Comparison of ENCODE assay signal across 9 cellular contexts in genomic region chr18:36419913-36420531, GRCh38.
DNase-seq lines count a peak whose midpoint lies in the region; ATAC-seq and TF ChIP-seq lines count a peak whose summit lies in the region.
"Had no signal": no experiment of that assay in that cellular context is flagged by ENCODE, and none has a peak within 500 bp of the region (broad histone marks: within the 10 kb centered on the region; RNA-seq: fewer than 3 reads in every experiment).

No MANE protein-coding gene starts in this region.

- peak; percentile 39 to 59 for DNase-seq in NCI-H526 (lab: John Stamatoyannopoulos, UW)
- DNase-seq in NCI-H526 treated with DMSO at 0.1 percent for 48 hours (lab: John Stamatoyannopoulos, UW) = no peak
- DNase-seq in amniotic epithelial cell (ENCODE audit: low read depth) = peak; percentile 63
- DNase-seq in sciatic nerve (ENCODE audit: low spot score) = no peak
- DNase-seq in CD4-positive, alpha-beta T cell = no peak
- no peak for DNase-seq in activated T-helper 1 cell treated with anti-CD3 and anti-CD28 coated beads, Interleukin-12 subunit alpha, Interleukin-12 subunit beta, Interleukin-2, Interleukin-4 antibody, amounts not matched to agents 30 ng/mL and 10 ng/mL and 1 ng/mL, durations not matched to agents 14 hours and 24 hours and 36 hours (ENCODE audit: low spot score)

- H3K27me3 ChIP-seq in CD4-positive, alpha-beta T cell (ENCODE audit: control insufficient read depth, insufficient read depth, low read length) = peaks cover 4% of the 10 kb centered on the region

- no peaks in the 10 kb centered on the region for H3K4me1 Mint-ChIP-seq in CD4-positive, alpha-beta T cell (ENCODE audit: low read depth)
- peaks cover 5% of the 10 kb centered on the region for H3K4me1 Mint-ChIP-seq in activated T-helper 1 cell treated with anti-CD3 and anti-CD28 coated beads, Interleukin-12 subunit alpha, Interleukin-12 subunit beta, Interleukin-2, Interleukin-4 antibody, amounts not matched to agents 30 ng/mL and 10 ng/mL and 1 ng/mL, durations not matched to agents 14 hours and 24 hours and 36 hours (ENCODE audit: low read depth)
- H3K4me1 Mint-ChIP-seq: B cell had no signal

- peaks cover 38% of the 10 kb centered on the region for H3K27me3 Mint-ChIP-seq in CD4-positive, alpha-beta T cell
- H3K27me3 Mint-ChIP-seq in activated T-helper 1 cell treated with anti-CD3 and anti-CD28 coated beads, Interleukin-12 subunit alpha, Interleukin-12 subunit beta, Interleukin-2, Interleukin-4 antibody, amounts not matched to agents 30 ng/mL and 10 ng/mL and 1 ng/mL, durations not matched to agents 14 hours and 24 hours and 36 hours (ENCODE audit: insufficient read depth) = peaks cover 3% of the 10 kb centered on the region

- H3K4me3 Mint-ChIP-seq in CD4-positive, alpha-beta T cell = no peak overlapping the region
- no peak overlapping the region for H3K4me3 Mint-ChIP-seq in activated T-helper 1 cell treated with anti-CD3 and anti-CD28 coated beads, Interleukin-12 subunit alpha, Interleukin-12 subunit beta, Interleukin-2, Interleukin-4 antibody, amounts not matched to agents 30 ng/mL and 10 ng/mL and 1 ng/mL, durations not matched to agents 14 hours and 24 hours and 36 hours
- H3K4me3 Mint-ChIP-seq: B cell had no signal

- H3K27ac Mint-ChIP-seq in CD4-positive, alpha-beta T cell = no peak overlapping the region
- no peak overlapping the region for H3K27ac Mint-ChIP-seq in activated T-helper 1 cell treated with anti-CD3 and anti-CD28 coated beads, Interleukin-12 subunit alpha, Interleukin-12 subunit beta, Interleukin-2, Interleukin-4 antibody, amounts not matched to agents 30 ng/mL and 10 ng/mL and 1 ng/mL, durations not matched to agents 14 hours and 24 hours and 36 hours
- H3K27ac Mint-ChIP-seq: B cell had no signal

- POLR2A ChIA-PET in CD4-positive, alpha-beta T cell (lab: Charles Lee) = no interaction called here

- ATAC-seq in HG02973 (IDR thresholded peaks at IDR 0.05; ENCODE audit: unreplicated experiment) = peak; percentile 66
- peak; percentile 14 for ATAC-seq in sciatic nerve
- ATAC-seq in CD4-positive, alpha-beta T cell (ENCODE audit: poor library complexity) = no peak
- no peak for ATAC-seq in GM18505 (IDR thresholded peaks at IDR 0.05; ENCODE audit: unreplicated experiment)

- no peak for TF ChIP-seq POLR2A in GM18505 (IDR thresholded peaks at IDR 0.05; ENCODE audit: borderline replicate concordance, extremely low read depth, insufficient read depth, insufficient read length)

- CTCF ChIA-PET in CD4-positive, alpha-beta T cell (lab: Charles Lee) = no interaction called here

- intact Hi-C loops in sciatic nerve (cut with DNase I) = no loop called here
- intact Hi-C loops in CD4-positive, alpha-beta T cell (cut with DNase I, micrococcal nuclease) = loop anchor here in 1 of 2 experiments (10.0 kb wide), 1 partner anchor 405 kb away; no protein-coding TSS in a partner anchor
- intact Hi-C loops in activated T-helper 1 cell treated with anti-CD3 and anti-CD28 coated beads, Interleukin-12 subunit alpha, Interleukin-12 subunit beta, Interleukin-2, Interleukin-4 antibody, amounts not matched to agents 30 ng/mL and 10 ng/mL and 1 ng/mL, durations not matched to agents 14 hours and 24 hours and 36 hours (cut with micrococcal nuclease) = no loop called here

- H3K9me3 Mint-ChIP-seq in CD4-positive, alpha-beta T cell = no peaks in the 10 kb centered on the region
- H3K9me3 Mint-ChIP-seq in activated T-helper 1 cell treated with anti-CD3 and anti-CD28 coated beads, Interleukin-12 subunit alpha, Interleukin-12 subunit beta, Interleukin-2, Interleukin-4 antibody, amounts not matched to agents 30 ng/mL and 10 ng/mL and 1 ng/mL, durations not matched to agents 14 hours and 24 hours and 36 hours = no peaks in the 10 kb centered on the region

- no peak for TF ChIP-seq CTCF in CD4-positive, alpha-beta T cell (IDR thresholded peaks at IDR 0.05)

- no peaks in the 10 kb centered on the region for H3K36me3 Mint-ChIP-seq in CD4-positive, alpha-beta T cell (ENCODE audit: low read depth)
- H3K36me3 Mint-ChIP-seq in activated T-helper 1 cell treated with anti-CD3 and anti-CD28 coated beads, Interleukin-12 subunit alpha, Interleukin-12 subunit beta, Interleukin-2, Interleukin-4 antibody, amounts not matched to agents 30 ng/mL and 10 ng/mL and 1 ng/mL, durations not matched to agents 14 hours and 24 hours and 36 hours (ENCODE audit: low read depth) = no peaks in the 10 kb centered on the region

- H3K27ac ChIP-seq in CD4-positive, alpha-beta T cell (ENCODE audit: low read depth, low read length) = no peak overlapping the region

- H3K9me3 ChIP-seq in CD4-positive, alpha-beta T cell (ENCODE audit: control insufficient read depth, low read length) = no peaks in the 10 kb centered on the region

Comparison
In these comparisons a context has a peak if more than half of its experiments do, and no peak if none do; other contexts are left out.
1. DNase-seq: peak in NCI-H526 (2 of 2) and amniotic epithelial cell (single experiment); none in NCI-H526 treated with DMSO at 0.1 percent for 48 hours (single experiment), sciatic nerve (single experiment), CD4-positive, alpha-beta T cell (0 of 10) and activated T-helper 1 cell treated with anti-CD3 and anti-CD28 coated beads, Interleukin-12 subunit alpha, Interleukin-12 subunit beta, Interleukin-2, Interleukin-4 antibody, amounts not matched to agents 30 ng/mL and 10 ng/mL and 1 ng/mL, durations not matched to agents 14 hours and 24 hours and 36 hours (single experiment).
2. ATAC-seq: peak in HG02973 (single experiment) and sciatic nerve (single experiment); none in CD4-positive, alpha-beta T cell (single experiment) and GM18505 (single experiment).